ENCODE assay signal across 1 cellular context in genomic region chr12:71029302-71029701, GRCh38.
TF ChIP-seq lines count a peak whose summit lies in the region.

No MANE protein-coding gene starts in this region.

TF ChIP-seq in GM23338, 12 proteins besides CTCF, POLR2A, EP300 and RAD21 (continued from another document):
- TF ChIP-seq ZNF462 (CRISPR knock-in tag; IDR thresholded peaks at IDR 0.05) = no peak
- TF ChIP-seq ZNF331 (CRISPR knock-in tag; IDR thresholded peaks at IDR 0.05; ENCODE audit: low read depth) = no peak
- no peak for TF ChIP-seq STAT1 (IDR thresholded peaks at IDR 0.05; ENCODE audit: unreplicated experiment)
- TF ChIP-seq NANOG (IDR thresholded peaks at IDR 0.05; ENCODE audit: borderline replicate concordance) = no peak
- TF ChIP-seq EZH2phosphoT487 (IDR thresholded peaks at IDR 0.05; ENCODE audit: unreplicated experiment) = no peak
- no peak for TF ChIP-seq CREB1 (CRISPR knock-in tag; IDR thresholded peaks at IDR 0.05; ENCODE audit: low read depth)
- no peak for TF ChIP-seq EZH2 (IDR thresholded peaks at IDR 0.05; ENCODE audit: low read depth, unreplicated experiment)
- TF ChIP-seq REST (IDR thresholded peaks at IDR 0.05; ENCODE audit: unreplicated experiment) = no peak
- no peak for TF ChIP-seq POLR2AphosphoS5 (IDR thresholded peaks at IDR 0.05; ENCODE audit: low read depth)
- TF ChIP-seq ETS1 (IDR thresholded peaks at IDR 0.05) = no peak
- no peak for TF ChIP-seq ZNF114 (CRISPR knock-in tag; IDR thresholded peaks at IDR 0.05)
